In genomic region chr15:51876169-51876568, GRCh38 we compare ENCODE assay signal across 20 cellular contexts. TPM values are rescaled to one million over a fixed set of nuclear protein-coding genes. Genes with fewer than 3 reads are reported as not detected.
A peak's percentile ranks its signal among the peaks of the same experiment; 100 is the strongest.
DNase-seq lines count a peak whose midpoint lies in the region; ATAC-seq, FAIRE-seq and TF ChIP-seq lines count a peak whose summit lies in the region.
"Had no signal": no experiment of that assay in that cellular context is flagged by ENCODE, and none has a peak within 500 bp of the region (broad histone marks: within the 10 kb centered on the region; RNA-seq: fewer than 3 reads in every experiment).

No MANE protein-coding gene starts in this region.

- TF ChIP-seq POLR2A in upper lobe of left lung (IDR thresholded peaks at IDR 0.05) = no peak

- TF ChIP-seq CTCF in bronchial epithelial cell (IDR thresholded peaks at IDR 0.05; ENCODE audit: insufficient read depth, low read length, severe bottlenecking) (no peak), lung (IDR thresholded peaks at IDR 0.05; ENCODE audit: control extremely low read depth, extremely low read depth) (no peak), upper lobe of left lung (IDR thresholded peaks at IDR 0.05) (no peak), GM20000 (IDR thresholded peaks at IDR 0.05; ENCODE audit: extremely low read depth, missing control alignments) (no peak)

- ATAC-seq in lung (ENCODE audit: insufficient read depth, low FRiP score) = peak; percentile 45
- peak in 1 of 2 donors; percentile 81 for ATAC-seq in upper lobe of left lung (ENCODE audit: low FRiP score in 2 of 2)

- H3K36me3 ChIP-seq in bronchial epithelial cell (ENCODE audit: control insufficient read depth, insufficient read depth, low read length) (peaks cover 5% of the 10 kb centered on the region), lung (ENCODE audit: control insufficient read depth in 2 of 2, insufficient read depth in 2 of 2, low read length in 2 of 2) (peaks cover 0 to 9% of the 10 kb centered on the region in 2 donors), upper lobe of left lung (peaks cover 0 to 18% (median 9%) of the 10 kb centered on the region in 4 donors)

- H3K4me1 ChIP-seq in lung (ENCODE audit: control insufficient read depth in 2 of 2, insufficient read depth in 2 of 2, low read length in 2 of 2) (peaks cover 3 to 17% of the 10 kb centered on the region in 2 donors), upper lobe of left lung (peaks cover 27 to 36% (median 32%) of the 10 kb centered on the region in 4 donors)

- no peak for FAIRE-seq in bronchial epithelial cell (lab: Jason Lieb, UNC)
- FAIRE-seq: H54, kidney had no signal

- WGBS in lung, 2 donors = 77 to 93% methylated on average over 5 of the region's 5 CpGs
- WGBS in upper lobe of left lung, 2 donors = 70 to 74% methylated on average over 5 of the region's 5 CpGs

- H3K4me3 ChIP-seq in bronchial epithelial cell (ENCODE audit: low read depth, low read length) (no peak overlapping the region), lung (no peak overlapping the region), upper lobe of left lung (no peak overlapping the region)
- H3K4me3 ChIP-seq: mucosa of descending colon had no signal

- peak; percentile 50 for DNase-seq in LoVo (ENCODE audit: low spot score)
- peak; percentile 54 for DNase-seq in bronchial epithelial cell (ENCODE audit: low read depth)
- no peak for DNase-seq in lung (ENCODE audit: low spot score)
- peak in 1 of 2 donors; percentile 28 for DNase-seq in upper lobe of left lung
- no peak for DNase-seq in GM20000 (ENCODE audit: low spot score)
- DNase-seq in superior temporal gyrus (ENCODE audit: extremely low spot score) = no peak
- no peak for DNase-seq in activated naive CD4-positive, alpha-beta T cell treated with anti-CD3 and anti-CD28 coated beads, Interleukin-2, amount 50 U/mL, for 16 hours
- DNase-seq: activated CD4-positive, alpha-beta T cell treated with anti-CD3 and anti-CD28 coated beads, Interleukin-2, amount 50 U/mL, for 4 hours; activated naive CD4-positive, alpha-beta T cell treated with anti-CD3 and anti-CD28 coated beads, Interleukin-2, amount 10 ng/mL, durations not matched to agents 7 days and 5 days; AML-193; aorta; endodermal cell; foreskin fibroblast; hippocampal formation; kidney; mucosa of descending colon; NCI-H1436 treated with DMSO at 0.1 percent for 48 hours; NCI-H69 had no signal

- no peak overlapping the region for H3K27ac ChIP-seq in lung (ENCODE audit: low read depth in 1 of 2, low read length in 1 of 2)
- peak overlapping the region in 3 of 4 donors; percentile 3 to 64 (median 54) for H3K27ac ChIP-seq in upper lobe of left lung
- H3K27ac ChIP-seq: VCaP had no signal

- H3K27me3 ChIP-seq in bronchial epithelial cell (ENCODE audit: control insufficient read depth, insufficient read depth, low read length) = no peaks in the 10 kb centered on the region
- H3K27me3 ChIP-seq in lung (ENCODE audit: control insufficient read depth, insufficient read depth) = no peaks in the 10 kb centered on the region
- no peaks in the 10 kb centered on the region for H3K27me3 ChIP-seq in upper lobe of left lung

- H3K9me3 ChIP-seq in lung (ENCODE audit: control insufficient read depth in 2 of 2, insufficient read depth in 1 of 2, low read length in 1 of 2) (no peaks in the 10 kb centered on the region), upper lobe of left lung (no peaks in the 10 kb centered on the region)
- H3K9me3 ChIP-seq: mucosa of descending colon had no signal

- peak in 1 of 4 donors; percentile 2 for TF ChIP-seq EP300 in upper lobe of left lung (IDR thresholded peaks at IDR 0.05)

RNA-seq across cellular contexts. Expression of gene TMOD3, which starts 46.7 kb away (rescaled TPM):
- 80.3 and 99.5 TPM in 2 replicates for total RNA-seq in bronchial epithelial cell
- total RNA-seq in lung = 100 to 1,000 TPM in 1 of 2 donors, 10 to 100 TPM in 1; 65.8 to 108 TPM
- 10 to 100 TPM; 12.4 to 16.4 TPM for polyA plus RNA-seq in lung
- 10 to 100 TPM; 40.4 to 81.6 (median 72.7) TPM for total RNA-seq in upper lobe of left lung

Comparison
In these comparisons a context has a peak if more than half of its experiments do, and no peak if none do; other contexts are left out.
1. DNase-seq: peak in LoVo (single experiment) and bronchial epithelial cell (single experiment); none in lung (single experiment), GM20000 (single experiment), superior temporal gyrus (single experiment) and activated naive CD4-positive, alpha-beta T cell treated with anti-CD3 and anti-CD28 coated beads, Interleukin-2, amount 50 U/mL, for 16 hours (single experiment).
2. H3K27ac ChIP-seq: peak in upper lobe of left lung (3 of 4); none in lung (0 of 2).